Comparison of ENCODE assay signal across 8 cellular contexts in the genomic region with DNA sequence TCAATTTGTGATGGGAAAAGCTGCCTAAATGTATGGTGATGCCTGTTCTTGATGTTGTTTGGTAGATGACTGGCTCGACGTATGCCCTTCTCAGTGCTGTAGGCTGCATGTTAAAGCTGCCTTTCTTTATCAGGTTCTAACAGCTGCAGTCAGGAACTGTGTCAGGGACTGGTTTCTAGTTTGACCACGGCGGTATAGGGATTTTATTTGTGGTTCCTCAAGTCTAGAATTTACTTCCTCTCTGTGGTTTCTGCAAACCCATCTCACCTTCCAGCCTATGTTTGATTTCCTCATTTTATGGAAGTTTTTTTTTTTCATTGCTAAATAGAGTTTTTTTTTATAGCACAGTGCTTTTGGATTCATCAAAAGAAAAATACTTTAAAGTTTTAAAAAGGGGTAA. TPM values are rescaled to one million over a fixed set of nuclear protein-coding genes. Genes with fewer than 3 reads are reported as not detected.
DNase-seq lines count a peak whose midpoint lies in the region; ATAC-seq and TF ChIP-seq lines count a peak whose summit lies in the region.

No MANE protein-coding gene starts in this region.

- no peak overlapping the region for H3K4me3 ChIP-seq in GM12865 (ENCODE audit: low read depth, low read length)

- TF ChIP-seq CTCF in GM12865 (IDR thresholded peaks at IDR 0.05; ENCODE audit: insufficient read depth, low read depth, low read length, missing control alignments) = no peak

- DNase-seq in GM12865 (ENCODE audit: low read depth) (peak; percentile 83), mucosa of gallbladder (ENCODE audit: low spot score) (peak; percentile 14), SHP77 treated with DMSO at 0.1 percent for 48 hours (lab: John Stamatoyannopoulos, UW) (no peak), NCI-H1694 treated with DMSO at 0.1 percent for 48 hours (lab: John Stamatoyannopoulos, UW) (no peak)
- DNase-seq in activated CD4-positive, alpha-beta T cell treated with anti-CD3 and anti-CD28 coated beads, Interleukin-2, amount 50 U/mL, for 48 hours = peak; percentile 1 to 14
- no peak for DNase-seq in effector CD8-positive, alpha-beta T cell (lab: John Stamatoyannopoulos, UW)

- ATAC-seq in GM21381 (IDR thresholded peaks at IDR 0.05; ENCODE audit: unreplicated experiment) (peak; percentile 56), HG03520 (IDR thresholded peaks at IDR 0.05; ENCODE audit: unreplicated experiment) (peak; percentile 67)

RNA-seq across cellular contexts. Expression of gene LMTK2, which starts 26.5 kb away (rescaled TPM):
- total RNA-seq in mucosa of gallbladder = 31.2 TPM

Comparison
In these comparisons a context has a peak if more than half of its experiments do, and no peak if none do; other contexts are left out.
1. DNase-seq: peak in GM12865 (single experiment), activated CD4-positive, alpha-beta T cell treated with anti-CD3 and anti-CD28 coated beads, Interleukin-2, amount 50 U/mL, for 48 hours (2 of 2) and mucosa of gallbladder (single experiment); none in SHP77 treated with DMSO at 0.1 percent for 48 hours (single experiment), effector CD8-positive, alpha-beta T cell (single experiment) and NCI-H1694 treated with DMSO at 0.1 percent for 48 hours (single experiment).